In the genomic region with DNA sequence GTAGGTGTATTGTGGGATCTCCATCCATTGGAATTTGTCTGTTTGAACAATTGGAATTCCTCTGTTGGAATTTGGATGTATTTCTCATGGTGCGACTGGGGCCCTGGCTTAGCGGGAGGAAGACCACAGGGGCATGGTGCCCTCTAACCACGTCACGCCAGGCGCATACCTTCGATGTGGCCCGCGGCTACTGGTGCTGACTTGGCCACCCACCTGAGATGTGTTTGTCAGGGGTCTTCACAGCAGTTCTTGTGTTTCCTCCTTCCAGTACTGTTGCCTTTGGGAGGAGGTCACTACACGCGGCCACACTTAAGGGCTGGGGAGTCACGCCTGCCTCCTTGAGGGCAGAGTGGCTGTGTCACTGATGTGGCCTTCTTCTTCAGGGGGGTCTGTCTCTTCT, we compare ENCODE assay signal across 20 cellular contexts. TPM values are rescaled to one million over a fixed set of nuclear protein-coding genes. Genes with fewer than 3 reads are reported as not detected.
DNase-seq lines count a peak whose midpoint lies in the region; ATAC-seq and TF ChIP-seq lines count a peak whose summit lies in the region.
"Had no signal": no experiment of that assay in that cellular context is flagged by ENCODE, and none has a peak within 500 bp of the region (broad histone marks: within the 10 kb centered on the region; RNA-seq: fewer than 3 reads in every experiment).

No MANE protein-coding gene starts in this region.

- H3K27ac Mint-ChIP-seq in activated naive CD4-positive, alpha-beta T cell treated with anti-CD3 and anti-CD28 coated beads, Interleukin-2, amount 50 U/mL, for 72 hours = no peak overlapping the region
- peak overlapping the region in 1 of 10 donors; percentile 7 for H3K27ac Mint-ChIP-seq in naive thymus-derived CD8-positive, alpha-beta T cell

- peak overlapping the region; percentile 95 for H3K27ac ChIP-seq in colonic mucosa
- no peak overlapping the region for H3K27ac ChIP-seq in lower lobe of right lung
- no peak overlapping the region for H3K27ac ChIP-seq in spleen
- H3K27ac ChIP-seq: 22Rv1, C4-2B had no signal

- POLR2A ChIA-PET in naive thymus-derived CD8-positive, alpha-beta T cell (lab: Charles Lee) = no interaction called here

- H3K27me3 ChIP-seq in colonic mucosa (no peaks in the 10 kb centered on the region), lower lobe of right lung (ENCODE audit: low read depth) (no peaks in the 10 kb centered on the region), spleen (replicated peaks in 1 of 7) (no peaks in the 10 kb centered on the region)

- H3K9me3 ChIP-seq in colonic mucosa = no peaks in the 10 kb centered on the region
- no peaks in the 10 kb centered on the region for H3K9me3 ChIP-seq in lower lobe of right lung
- no peaks in the 10 kb centered on the region for H3K9me3 ChIP-seq in spleen

- peak; percentile 1 for DNase-seq in activated naive CD4-positive, alpha-beta T cell treated with anti-CD3 and anti-CD28 coated beads, Interleukin-2, amount 50 U/mL, for 16 hours
- no peak for DNase-seq in activated naive CD4-positive, alpha-beta T cell treated with anti-CD3 and anti-CD28 coated beads, Interleukin-2, amount 50 U/mL, for 72 hours (ENCODE audit: low spot score in 2 of 2)
- DNase-seq in colonic mucosa (no peak), lower lobe of right lung (peak; percentile 37), spleen (peak; percentile 44), GM20000 (ENCODE audit: low spot score) (no peak)
- no peak for DNase-seq in naive thymus-derived CD8-positive, alpha-beta T cell
- DNase-seq: GF-D8, GOT3, KBM-7, NCI-H1436, NCI-H2029, NCI-H2171, NCI-H446 treated with DMSO at 0.1 percent for 48 hours, NCI-H748 treated with DMSO at 0.1 percent for 48 hours, OCI-M1, RPMI8226 had no signal

- intact Hi-C loops in colonic mucosa (cut with DNase I) (loop anchor here (5.0 kb wide), 1 partner anchor 89 kb away; no protein-coding TSS in a partner anchor), lower lobe of right lung (cut with DNase I) (no loop called here), spleen (cut with DNase I; ENCODE audit: low total_unique reads) (no loop called here)

- no peak overlapping the region for H3K9ac ChIP-seq in colonic mucosa (ENCODE audit: low read depth in 2 of 2, low read length in 2 of 2)

- WGBS in spleen, 5 donors = 92 to 98% (median 96%) methylated on average over 11 of the region's 11 CpGs

- H3K4me1 ChIP-seq in colonic mucosa = peaks cover 45% of the 10 kb centered on the region
- H3K4me1 ChIP-seq in lower lobe of right lung = peaks cover 80% of the 10 kb centered on the region
- peaks cover 16 to 92% (median 64%) of the 10 kb centered on the region in 6 donors for H3K4me1 ChIP-seq in spleen

- TF ChIP-seq CTCF in colonic mucosa (IDR thresholded peaks at IDR 0.05) (no peak), lower lobe of right lung (IDR thresholded peaks at IDR 0.05) (no peak), spleen (IDR thresholded peaks at IDR 0.05 in 8 of 11, conservative IDR thresholded peaks at IDR 0.05 in 3 of 11) (no peak), GM20000 (IDR thresholded peaks at IDR 0.05; ENCODE audit: extremely low read depth, missing control alignments) (no peak)

- H3K4me3 Mint-ChIP-seq in naive thymus-derived CD8-positive, alpha-beta T cell = no peak overlapping the region

- no peaks in the 10 kb centered on the region for H3K9me3 Mint-ChIP-seq in activated naive CD4-positive, alpha-beta T cell treated with anti-CD3 and anti-CD28 coated beads, Interleukin-2, amount 50 U/mL, for 72 hours
- H3K9me3 Mint-ChIP-seq in naive thymus-derived CD8-positive, alpha-beta T cell = no peaks in the 10 kb centered on the region

- H3K36me3 ChIP-seq in colonic mucosa (no peaks in the 10 kb centered on the region), lower lobe of right lung (no peaks in the 10 kb centered on the region), spleen (no peaks in the 10 kb centered on the region)

- H3K4me3 ChIP-seq in colonic mucosa (no peak overlapping the region), lower lobe of right lung (no peak overlapping the region), spleen (no peak overlapping the region)

- H3K27me3 Mint-ChIP-seq in naive thymus-derived CD8-positive, alpha-beta T cell = peaks cover 0 to 2% (median 0%) of the 10 kb centered on the region in 5 donors

- peaks cover 4 to 75% (median 32%) of the 10 kb centered on the region in 4 donors for H3K4me1 Mint-ChIP-seq in naive thymus-derived CD8-positive, alpha-beta T cell

- TF ChIP-seq POLR2A in spleen (IDR thresholded peaks at IDR 0.05) = no peak

- no peaks in the 10 kb centered on the region for H3K36me3 Mint-ChIP-seq in activated naive CD4-positive, alpha-beta T cell treated with anti-CD3 and anti-CD28 coated beads, Interleukin-2, amount 50 U/mL, for 72 hours
- no peaks in the 10 kb centered on the region for H3K36me3 Mint-ChIP-seq in naive thymus-derived CD8-positive, alpha-beta T cell

- no peak for ATAC-seq in activated naive CD4-positive, alpha-beta T cell treated with anti-CD3 and anti-CD28 coated beads, Interleukin-2, amount 50 U/mL, for 72 hours
- ATAC-seq in lower lobe of right lung = no peak
- no peak for ATAC-seq in GM19463 (IDR thresholded peaks at IDR 0.05; ENCODE audit: unreplicated experiment)
- no peak for ATAC-seq in naive thymus-derived CD8-positive, alpha-beta T cell

RNA-seq across cellular contexts. Expression of a gene that starts 36.6 kb away (rescaled TPM):
- 10 to 100 TPM; 33.8 to 42.4 TPM for total RNA-seq in activated naive CD4-positive, alpha-beta T cell treated with anti-CD3 and anti-CD28 coated beads, Interleukin-2, amount 50 U/mL, for 72 hours
- total RNA-seq in colonic mucosa = 100 to 1,000 TPM; 118 to 141 TPM
- total RNA-seq in lower lobe of right lung = 58.1 TPM
- 10 to 100 TPM; 20.8 to 46.1 (median 33.1) TPM for total RNA-seq in spleen
- polyA plus RNA-seq in spleen = 10 to 100 TPM; 16.0 to 26.3 (median 21.5) TPM
- total RNA-seq in naive thymus-derived CD8-positive, alpha-beta T cell = 1 to 10 TPM; 5.9 to 7.6 TPM
- polyA plus RNA-seq in naive thymus-derived CD8-positive, alpha-beta T cell = 1 to 10 TPM; 2.8 to 4.1 (median 3.4) TPM

RNA-seq across cellular contexts. Expression of a gene that starts 46.2 kb away (rescaled TPM):
- 1 to 10 TPM in 1 of 2 donors, under 1 TPM in 1; 0.54 to 1.1 TPM for total RNA-seq in activated naive CD4-positive, alpha-beta T cell treated with anti-CD3 and anti-CD28 coated beads, Interleukin-2, amount 50 U/mL, for 72 hours
- 1 to 10 TPM; 2.7 to 7.8 TPM for total RNA-seq in colonic mucosa
- total RNA-seq in lower lobe of right lung = 51.8 TPM
- 10 to 100 TPM in 2 of 7 donors, 1 to 10 TPM in 5; 4.3 to 12.7 (median 8.0) TPM for total RNA-seq in spleen
- polyA plus RNA-seq in spleen = 10 to 100 TPM in 2 of 3 donors, 1 to 10 TPM in 1; 8.2 to 13.1 (median 11.4) TPM
- 1 to 10 TPM in 1 of 2 experiments, under 1 TPM in 1; 0.82 to 1.2 TPM for total RNA-seq in naive thymus-derived CD8-positive, alpha-beta T cell
- under 1 TPM; 0.19 to 0.66 (median 0.37) TPM for polyA plus RNA-seq in naive thymus-derived CD8-positive, alpha-beta T cell

Comparison
In these comparisons a context has a peak if more than half of its experiments do, and no peak if none do; other contexts are left out.
1. DNase-seq: peak in activated naive CD4-positive, alpha-beta T cell treated with anti-CD3 and anti-CD28 coated beads, Interleukin-2, amount 50 U/mL, for 16 hours (single experiment), lower lobe of right lung (single experiment) and spleen (single experiment); none in activated naive CD4-positive, alpha-beta T cell treated with anti-CD3 and anti-CD28 coated beads, Interleukin-2, amount 50 U/mL, for 72 hours (0 of 2), colonic mucosa (single experiment), naive thymus-derived CD8-positive, alpha-beta T cell (0 of 10) and GM20000 (single experiment).